In genomic region chr12:128467882-128468281, GRCh38 we compare ENCODE assay signal across 26 cellular contexts.
"Had no signal": no experiment of that assay in that cellular context is flagged by ENCODE, and none has a peak within 500 bp of the region (broad histone marks: within the 10 kb centered on the region; RNA-seq: fewer than 3 reads in every experiment).

No MANE protein-coding gene starts in this region.

- DNase-seq: dorsolateral prefrontal cortex; effector CD4-positive, alpha-beta T cell; foreskin fibroblast; gastrocnemius medialis; head of caudate nucleus; kidney; mucosa of descending colon; naive B cell; stimulated activated CD4-positive, alpha-beta T cell treated with anti-CD3 and anti-CD28 coated beads, Interleukin-2, amount 100 ng/mL, for 24 hours; stimulated activated CD4-positive, alpha-beta T cell treated with anti-CD3 and anti-CD28 coated beads, Interleukin-4, amount 100 ng/mL, for 24 hours; stimulated activated naive CD8-positive, alpha-beta T cell treated with anti-CD3 and anti-CD28 coated beads, Interleukin-15, Interleukin-2, amounts not matched to agents 100 U/mL and 50 U/mL, for 24 hours; substantia nigra; upper lobe of right lung; uterus had no signal

- ATAC-seq: esophagus mucosa; gastrocnemius medialis; left lobe of liver; mucosa of descending colon; natural killer cell treated with Interleukin-12 subunit alpha and Interleukin-12 subunit beta and Interleukin-15 and Interleukin-18, amount 100 ng/mL, for 72 hours; sciatic nerve; stimulated activated effector memory CD8-positive, alpha-beta T cell treated with anti-CD3 and anti-CD28 coated beads, Interleukin-12 subunit alpha, Interleukin-12 subunit beta, amount 100 ng/mL, for 72 hours; stimulated activated naive CD8-positive, alpha-beta T cell treated with anti-CD3 and anti-CD28 coated beads, Interleukin-15, Interleukin-2, amounts not matched to agents 100 U/mL and 50 U/mL, for 24 hours; upper lobe of right lung had no signal

- H3K79me2 ChIP-seq: parathyroid adenoma had no signal

- H3K4me2 ChIP-seq: neural progenitor cell had no signal

- H3K9ac ChIP-seq: neural progenitor cell, parathyroid adenoma had no signal

- H3K27me3 ChIP-seq: dorsolateral prefrontal cortex, gastrocnemius medialis, neural progenitor cell, tibial nerve, upper lobe of right lung, uterus had no signal

- H3K4me3 ChIP-seq: dorsolateral prefrontal cortex, gastrocnemius medialis, lung, mucosa of descending colon, neural progenitor cell, thoracic aorta, tibial nerve, upper lobe of right lung, uterus had no signal

- H2AFZ ChIP-seq: neural progenitor cell, parathyroid adenoma had no signal

- H3K9me3 ChIP-seq: gastrocnemius medialis, mucosa of descending colon, thoracic aorta, upper lobe of right lung, uterus had no signal

- H3K27ac ChIP-seq: dorsolateral prefrontal cortex, epithelial cell of prostate, gastrocnemius medialis, neural progenitor cell, parathyroid adenoma, thoracic aorta, tibial nerve, upper lobe of right lung, uterus had no signal

- H3K36me3 ChIP-seq: gastrocnemius medialis, neural progenitor cell, thoracic aorta, tibial nerve, upper lobe of right lung, uterus had no signal

- FAIRE-seq: colon, kidney had no signal

- H3K4me1 ChIP-seq: gastrocnemius medialis, neural progenitor cell, parathyroid adenoma, tibial nerve, upper lobe of right lung, uterus had no signal
